1 cellular context compared by ENCODE assay signal in the genomic region with DNA sequence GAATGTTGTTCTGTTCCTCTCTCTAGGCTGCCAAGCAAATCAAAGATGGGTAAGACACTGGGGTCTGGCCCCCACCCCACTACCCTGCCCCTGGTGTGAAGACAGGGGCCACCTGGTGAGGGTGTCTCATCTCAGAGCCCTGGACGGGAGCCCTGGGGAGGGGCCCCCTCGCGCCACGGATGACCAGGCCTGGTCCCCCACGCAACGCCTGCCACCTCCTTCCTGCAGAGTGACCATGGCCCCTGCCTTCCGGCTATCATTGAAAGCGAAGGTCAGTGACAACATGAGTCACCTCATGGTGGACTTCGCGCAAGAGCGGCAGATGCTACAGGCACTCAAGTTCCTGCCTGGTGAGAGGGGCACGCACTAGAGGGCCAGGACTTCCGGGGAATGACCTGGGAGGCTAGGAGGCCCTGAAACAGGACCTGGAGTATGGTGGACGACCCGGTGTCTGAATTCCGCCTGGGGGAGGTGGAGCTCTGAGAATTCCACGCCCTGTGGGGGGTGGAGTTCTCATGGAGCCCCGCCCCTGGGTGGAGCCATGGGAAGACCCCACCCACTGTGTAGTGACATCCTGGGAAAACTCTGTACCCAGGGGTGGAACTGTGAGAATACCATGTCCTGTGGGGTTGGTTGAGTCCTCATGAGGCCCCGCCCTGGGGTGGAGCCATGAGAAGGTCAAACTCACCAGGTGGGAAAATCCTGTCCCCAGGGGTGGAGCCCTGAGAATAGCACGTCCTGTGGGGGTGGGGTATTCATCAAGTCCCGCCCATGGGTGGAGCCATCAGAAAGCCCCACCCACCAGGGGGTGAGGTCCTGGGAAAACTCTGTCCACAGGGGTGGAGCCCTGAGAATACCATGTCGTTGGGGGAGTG.
TF ChIP-seq lines count a peak whose summit lies in the region.

No MANE protein-coding gene starts in this region.

TF ChIP-seq in K562, 482 proteins besides CTCF, POLR2A, EP300 and RAD21 (continued from another document and continues in another):
- TF ChIP-seq, protein P1, sequence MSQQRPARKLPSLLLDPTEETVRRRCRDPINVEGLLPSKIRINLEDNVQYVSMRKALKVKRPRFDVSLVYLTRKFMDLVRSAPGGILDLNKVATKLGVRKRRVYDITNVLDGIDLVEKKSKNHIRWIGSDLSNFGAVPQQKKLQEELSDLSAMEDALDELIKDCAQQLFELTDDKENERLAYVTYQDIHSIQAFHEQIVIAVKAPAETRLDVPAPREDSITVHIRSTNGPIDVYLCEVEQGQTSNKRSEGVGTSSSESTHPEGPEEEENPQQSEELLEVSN (IDR thresholded peaks at IDR 0.05; ENCODE audit: borderline replicate concordance in 1 of 2, extremely low read depth in 1 of 2, insufficient read depth in 1 of 2, insufficient read length in 1 of 2, low read depth in 1 of 2, low read length in 1 of 2, poor library complexity in 1 of 2, severe bottlenecking in 1 of 2): peak; percentile 74 to 83
- TF ChIP-seq, protein P2, sequence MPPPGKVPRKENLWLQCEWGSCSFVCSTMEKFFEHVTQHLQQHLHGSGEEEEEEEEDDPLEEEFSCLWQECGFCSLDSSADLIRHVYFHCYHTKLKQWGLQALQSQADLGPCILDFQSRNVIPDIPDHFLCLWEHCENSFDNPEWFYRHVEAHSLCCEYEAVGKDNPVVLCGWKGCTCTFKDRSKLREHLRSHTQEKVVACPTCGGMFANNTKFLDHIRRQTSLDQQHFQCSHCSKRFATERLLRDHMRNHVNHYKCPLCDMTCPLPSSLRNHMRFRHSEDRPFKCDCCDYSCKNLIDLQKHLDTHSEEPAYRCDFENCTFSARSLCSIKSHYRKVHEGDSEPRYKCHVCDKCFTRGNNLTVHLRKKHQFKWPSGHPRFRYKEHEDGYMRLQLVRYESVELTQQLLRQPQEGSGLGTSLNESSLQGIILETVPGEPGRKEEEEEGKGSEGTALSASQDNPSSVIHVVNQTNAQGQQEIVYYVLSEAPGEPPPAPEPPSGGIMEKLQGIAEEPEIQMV (tag; conservative IDR thresholded peaks at IDR 0.05; ENCODE audit: low read depth): no peak
- TF ChIP-seq, protein P3, sequence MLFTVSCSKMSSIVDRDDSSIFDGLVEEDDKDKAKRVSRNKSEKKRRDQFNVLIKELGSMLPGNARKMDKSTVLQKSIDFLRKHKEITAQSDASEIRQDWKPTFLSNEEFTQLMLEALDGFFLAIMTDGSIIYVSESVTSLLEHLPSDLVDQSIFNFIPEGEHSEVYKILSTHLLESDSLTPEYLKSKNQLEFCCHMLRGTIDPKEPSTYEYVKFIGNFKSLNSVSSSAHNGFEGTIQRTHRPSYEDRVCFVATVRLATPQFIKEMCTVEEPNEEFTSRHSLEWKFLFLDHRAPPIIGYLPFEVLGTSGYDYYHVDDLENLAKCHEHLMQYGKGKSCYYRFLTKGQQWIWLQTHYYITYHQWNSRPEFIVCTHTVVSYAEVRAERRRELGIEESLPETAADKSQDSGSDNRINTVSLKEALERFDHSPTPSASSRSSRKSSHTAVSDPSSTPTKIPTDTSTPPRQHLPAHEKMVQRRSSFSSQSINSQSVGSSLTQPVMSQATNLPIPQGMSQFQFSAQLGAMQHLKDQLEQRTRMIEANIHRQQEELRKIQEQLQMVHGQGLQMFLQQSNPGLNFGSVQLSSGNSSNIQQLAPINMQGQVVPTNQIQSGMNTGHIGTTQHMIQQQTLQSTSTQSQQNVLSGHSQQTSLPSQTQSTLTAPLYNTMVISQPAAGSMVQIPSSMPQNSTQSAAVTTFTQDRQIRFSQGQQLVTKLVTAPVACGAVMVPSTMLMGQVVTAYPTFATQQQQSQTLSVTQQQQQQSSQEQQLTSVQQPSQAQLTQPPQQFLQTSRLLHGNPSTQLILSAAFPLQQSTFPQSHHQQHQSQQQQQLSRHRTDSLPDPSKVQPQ (CRISPR knock-in tag; IDR thresholded peaks at IDR 0.05; ENCODE audit: borderline replicate concordance): no peak
- TF ChIP-seq FOXK1 (CRISPR knock-in tag; IDR thresholded peaks at IDR 0.05; ENCODE audit: borderline replicate concordance): no peak
- no peak for TF ChIP-seq SMAD1 (IDR thresholded peaks at IDR 0.05; ENCODE audit: low read depth, low read length, partially characterized antibody)
- no peak for TF ChIP-seq HDAC6 (IDR thresholded peaks at IDR 0.05; ENCODE audit: low read depth, low read length)
- TF ChIP-seq DDX20 (tag; IDR thresholded peaks at IDR 0.05; ENCODE audit: low read depth): no peak
- TF ChIP-seq KAT8 (IDR thresholded peaks at IDR 0.05; ENCODE audit: low read depth): no peak
- no peak for TF ChIP-seq FOXM1 (IDR thresholded peaks at IDR 0.05; ENCODE audit: low read depth)
- TF ChIP-seq FOXM1 (CRISPR knock-in tag; IDR thresholded peaks at IDR 0.05; ENCODE audit: low read depth): no peak
- no peak for TF ChIP-seq ZBED1 (IDR thresholded peaks at IDR 0.05)
- TF ChIP-seq SP2 (IDR thresholded peaks at IDR 0.05; ENCODE audit: extremely low read depth, low read depth, low read length, poor library complexity, severe bottlenecking): no peak
- TF ChIP-seq TRIM28 (IDR thresholded peaks at IDR 0.05): no peak
- TF ChIP-seq WHSC1 (IDR thresholded peaks at IDR 0.05; ENCODE audit: low read length): no peak
- TF ChIP-seq ZNF589 (CRISPR knock-in tag; IDR thresholded peaks at IDR 0.05; ENCODE audit: low read depth): no peak
- no peak for TF ChIP-seq RBM39 (optimal IDR thresholded peaks at IDR 0.05; ENCODE audit: low read depth, low read length)
- TF ChIP-seq, protein P4, sequence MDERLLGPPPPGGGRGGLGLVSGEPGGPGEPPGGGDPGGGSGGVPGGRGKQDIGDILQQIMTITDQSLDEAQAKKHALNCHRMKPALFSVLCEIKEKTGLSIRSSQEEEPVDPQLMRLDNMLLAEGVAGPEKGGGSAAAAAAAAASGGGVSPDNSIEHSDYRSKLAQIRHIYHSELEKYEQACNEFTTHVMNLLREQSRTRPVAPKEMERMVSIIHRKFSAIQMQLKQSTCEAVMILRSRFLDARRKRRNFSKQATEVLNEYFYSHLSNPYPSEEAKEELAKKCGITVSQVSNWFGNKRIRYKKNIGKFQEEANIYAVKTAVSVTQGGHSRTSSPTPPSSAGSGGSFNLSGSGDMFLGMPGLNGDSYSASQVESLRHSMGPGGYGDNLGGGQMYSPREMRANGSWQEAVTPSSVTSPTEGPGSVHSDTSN (CRISPR knock-in tag; IDR thresholded peaks at IDR 0.05; ENCODE audit: low read depth): no peak
- TF ChIP-seq, protein P4 (tag; conservative IDR thresholded peaks at IDR 0.05; ENCODE audit: low read depth): no peak
- no peak for TF ChIP-seq ETS2 (tag; IDR thresholded peaks at IDR 0.05; ENCODE audit: borderline replicate concordance, poor library complexity, severe bottlenecking)
- TF ChIP-seq, protein P5, sequence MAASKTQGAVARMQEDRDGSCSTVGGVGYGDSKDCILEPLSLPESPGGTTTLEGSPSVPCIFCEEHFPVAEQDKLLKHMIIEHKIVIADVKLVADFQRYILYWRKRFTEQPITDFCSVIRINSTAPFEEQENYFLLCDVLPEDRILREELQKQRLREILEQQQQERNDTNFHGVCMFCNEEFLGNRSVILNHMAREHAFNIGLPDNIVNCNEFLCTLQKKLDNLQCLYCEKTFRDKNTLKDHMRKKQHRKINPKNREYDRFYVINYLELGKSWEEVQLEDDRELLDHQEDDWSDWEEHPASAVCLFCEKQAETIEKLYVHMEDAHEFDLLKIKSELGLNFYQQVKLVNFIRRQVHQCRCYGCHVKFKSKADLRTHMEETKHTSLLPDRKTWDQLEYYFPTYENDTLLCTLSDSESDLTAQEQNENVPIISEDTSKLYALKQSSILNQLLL (CRISPR knock-in tag; IDR thresholded peaks at IDR 0.05; ENCODE audit: borderline replicate concordance): no peak
- TF ChIP-seq FOSL1 (tag; conservative IDR thresholded peaks at IDR 0.05): peak; percentile 88
- no peak for TF ChIP-seq NCOA2 (IDR thresholded peaks at IDR 0.05; ENCODE audit: partially characterized antibody in 2 of 2)
- TF ChIP-seq, protein P6, sequence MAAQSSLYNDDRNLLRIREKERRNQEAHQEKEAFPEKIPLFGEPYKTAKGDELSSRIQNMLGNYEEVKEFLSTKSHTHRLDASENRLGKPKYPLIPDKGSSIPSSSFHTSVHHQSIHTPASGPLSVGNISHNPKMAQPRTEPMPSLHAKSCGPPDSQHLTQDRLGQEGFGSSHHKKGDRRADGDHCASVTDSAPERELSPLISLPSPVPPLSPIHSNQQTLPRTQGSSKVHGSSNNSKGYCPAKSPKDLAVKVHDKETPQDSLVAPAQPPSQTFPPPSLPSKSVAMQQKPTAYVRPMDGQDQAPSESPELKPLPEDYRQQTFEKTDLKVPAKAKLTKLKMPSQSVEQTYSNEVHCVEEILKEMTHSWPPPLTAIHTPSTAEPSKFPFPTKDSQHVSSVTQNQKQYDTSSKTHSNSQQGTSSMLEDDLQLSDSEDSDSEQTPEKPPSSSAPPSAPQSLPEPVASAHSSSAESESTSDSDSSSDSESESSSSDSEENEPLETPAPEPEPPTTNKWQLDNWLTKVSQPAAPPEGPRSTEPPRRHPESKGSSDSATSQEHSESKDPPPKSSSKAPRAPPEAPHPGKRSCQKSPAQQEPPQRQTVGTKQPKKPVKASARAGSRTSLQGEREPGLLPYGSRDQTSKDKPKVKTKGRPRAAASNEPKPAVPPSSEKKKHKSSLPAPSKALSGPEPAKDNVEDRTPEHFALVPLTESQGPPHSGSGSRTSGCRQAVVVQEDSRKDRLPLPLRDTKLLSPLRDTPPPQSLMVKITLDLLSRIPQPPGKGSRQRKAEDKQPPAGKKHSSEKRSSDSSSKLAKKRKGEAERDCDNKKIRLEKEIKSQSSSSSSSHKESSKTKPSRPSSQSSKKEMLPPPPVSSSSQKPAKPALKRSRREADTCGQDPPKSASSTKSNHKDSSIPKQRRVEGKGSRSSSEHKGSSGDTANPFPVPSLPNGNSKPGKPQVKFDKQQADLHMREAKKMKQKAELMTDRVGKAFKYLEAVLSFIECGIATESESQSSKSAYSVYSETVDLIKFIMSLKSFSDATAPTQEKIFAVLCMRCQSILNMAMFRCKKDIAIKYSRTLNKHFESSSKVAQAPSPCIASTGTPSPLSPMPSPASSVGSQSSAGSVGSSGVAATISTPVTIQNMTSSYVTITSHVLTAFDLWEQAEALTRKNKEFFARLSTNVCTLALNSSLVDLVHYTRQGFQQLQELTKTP (IDR thresholded peaks at IDR 0.05; ENCODE audit: low read depth in 1 of 2, partially characterized antibody in 2 of 2): no peak
- no peak for TF ChIP-seq EZH2 (IDR thresholded peaks at IDR 0.05; ENCODE audit: borderline replicate concordance, low read depth, low read length)
- no peak for TF ChIP-seq NFIX (CRISPR knock-in tag; IDR thresholded peaks at IDR 0.05; ENCODE audit: low read depth)
- TF ChIP-seq FOXJ3 (CRISPR knock-in tag; IDR thresholded peaks at IDR 0.05): no peak
- TF ChIP-seq ZFP1 (CRISPR knock-in tag; IDR thresholded peaks at IDR 0.05): no peak
- TF ChIP-seq ETV1 (tag; conservative IDR thresholded peaks at IDR 0.05; ENCODE audit: low read depth): peak; percentile 69
- no peak for TF ChIP-seq E2F3 (CRISPR knock-in tag; IDR thresholded peaks at IDR 0.05)
- no peak for TF ChIP-seq C11orf30 (IDR thresholded peaks at IDR 0.05; ENCODE audit: low read depth)
- TF ChIP-seq STAT5B (CRISPR knock-in tag; IDR thresholded peaks at IDR 0.05): no peak
- TF ChIP-seq GABPB2 (CRISPR knock-in tag; conservative IDR thresholded peaks at IDR 0.05): no peak
- TF ChIP-seq POU5F1 (IDR thresholded peaks at IDR 0.05; ENCODE audit: borderline replicate concordance, low read depth, low read length, partially characterized antibody): no peak
- TF ChIP-seq, protein P7, sequence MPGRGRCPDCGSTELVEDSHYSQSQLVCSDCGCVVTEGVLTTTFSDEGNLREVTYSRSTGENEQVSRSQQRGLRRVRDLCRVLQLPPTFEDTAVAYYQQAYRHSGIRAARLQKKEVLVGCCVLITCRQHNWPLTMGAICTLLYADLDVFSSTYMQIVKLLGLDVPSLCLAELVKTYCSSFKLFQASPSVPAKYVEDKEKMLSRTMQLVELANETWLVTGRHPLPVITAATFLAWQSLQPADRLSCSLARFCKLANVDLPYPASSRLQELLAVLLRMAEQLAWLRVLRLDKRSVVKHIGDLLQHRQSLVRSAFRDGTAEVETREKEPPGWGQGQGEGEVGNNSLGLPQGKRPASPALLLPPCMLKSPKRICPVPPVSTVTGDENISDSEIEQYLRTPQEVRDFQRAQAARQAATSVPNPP (IDR thresholded peaks at IDR 0.05; ENCODE audit: borderline replicate concordance, insufficient read depth, insufficient read length): no peak
- TF ChIP-seq ZFX (CRISPR knock-in tag; IDR thresholded peaks at IDR 0.05): peak; percentile 70
- TF ChIP-seq, protein P8, sequence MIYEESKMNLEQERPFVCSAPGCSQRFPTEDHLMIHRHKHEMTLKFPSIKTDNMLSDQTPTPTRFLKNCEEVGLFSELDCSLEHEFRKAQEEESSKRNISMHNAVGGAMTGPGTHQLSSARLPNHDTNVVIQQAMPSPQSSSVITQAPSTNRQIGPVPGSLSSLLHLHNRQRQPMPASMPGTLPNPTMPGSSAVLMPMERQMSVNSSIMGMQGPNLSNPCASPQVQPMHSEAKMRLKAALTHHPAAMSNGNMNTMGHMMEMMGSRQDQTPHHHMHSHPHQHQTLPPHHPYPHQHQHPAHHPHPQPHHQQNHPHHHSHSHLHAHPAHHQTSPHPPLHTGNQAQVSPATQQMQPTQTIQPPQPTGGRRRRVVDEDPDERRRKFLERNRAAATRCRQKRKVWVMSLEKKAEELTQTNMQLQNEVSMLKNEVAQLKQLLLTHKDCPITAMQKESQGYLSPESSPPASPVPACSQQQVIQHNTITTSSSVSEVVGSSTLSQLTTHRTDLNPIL (CRISPR knock-in tag; IDR thresholded peaks at IDR 0.05): no peak
- TF ChIP-seq YBX1 (IDR thresholded peaks at IDR 0.05): no peak
- no peak for TF ChIP-seq HOXB6 (CRISPR knock-in tag; IDR thresholded peaks at IDR 0.05; ENCODE audit: borderline replicate concordance)
- no peak for TF ChIP-seq CREBBP (IDR thresholded peaks at IDR 0.05; ENCODE audit: low read depth, low read length)
- TF ChIP-seq ZNF133 (CRISPR knock-in tag; IDR thresholded peaks at IDR 0.05): no peak
- TF ChIP-seq, protein P9, sequence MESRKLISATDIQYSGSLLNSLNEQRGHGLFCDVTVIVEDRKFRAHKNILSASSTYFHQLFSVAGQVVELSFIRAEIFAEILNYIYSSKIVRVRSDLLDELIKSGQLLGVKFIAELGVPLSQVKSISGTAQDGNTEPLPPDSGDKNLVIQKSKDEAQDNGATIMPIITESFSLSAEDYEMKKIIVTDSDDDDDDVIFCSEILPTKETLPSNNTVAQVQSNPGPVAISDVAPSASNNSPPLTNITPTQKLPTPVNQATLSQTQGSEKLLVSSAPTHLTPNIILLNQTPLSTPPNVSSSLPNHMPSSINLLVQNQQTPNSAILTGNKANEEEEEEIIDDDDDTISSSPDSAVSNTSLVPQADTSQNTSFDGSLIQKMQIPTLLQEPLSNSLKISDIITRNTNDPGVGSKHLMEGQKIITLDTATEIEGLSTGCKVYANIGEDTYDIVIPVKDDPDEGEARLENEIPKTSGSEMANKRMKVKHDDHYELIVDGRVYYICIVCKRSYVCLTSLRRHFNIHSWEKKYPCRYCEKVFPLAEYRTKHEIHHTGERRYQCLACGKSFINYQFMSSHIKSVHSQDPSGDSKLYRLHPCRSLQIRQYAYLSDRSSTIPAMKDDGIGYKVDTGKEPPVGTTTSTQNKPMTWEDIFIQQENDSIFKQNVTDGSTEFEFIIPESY (CRISPR knock-in tag; IDR thresholded peaks at IDR 0.05): peak; percentile 75; the same call in 1 of the 2 replicates
- no peak for TF ChIP-seq MAFF (IDR thresholded peaks at IDR 0.05; ENCODE audit: low read length)
- peak; percentile 61 to 67 for TF ChIP-seq NRF1 (conservative IDR thresholded peaks at IDR 0.05 in 1 of 2, IDR thresholded peaks at IDR 0.05 in 1 of 2)
